ENCODE assay signal across 33 cellular contexts in genomic region chr2:199607914-199608313, GRCh38.
"Had no signal": no experiment of that assay in that cellular context is flagged by ENCODE, and none has a peak within 500 bp of the region (broad histone marks: within the 10 kb centered on the region; RNA-seq: fewer than 3 reads in every experiment).

No MANE protein-coding gene starts in this region.

- ATAC-seq: activated naive CD8-positive, alpha-beta T cell treated with anti-CD3 and anti-CD28 coated beads, Interleukin-2, amount 50 U/mL, for 24 hours; activated T-cell treated with anti-CD3 and anti-CD28 coated beads, Interleukin-2, amount 50 U/mL, for 4 hours; PC-3; SK-N-SH treated with all-trans-retinoic acid at 6 μM for 48 hours had no signal

- DNase-seq: activated B cell treated with CpG ODN at 0.5 μM for 24 hours; activated CD4-positive, alpha-beta memory T cell treated with anti-CD3 and anti-CD28 coated beads for 36 hours; activated CD4-positive, alpha-beta T cell treated with anti-CD3 and anti-CD28 coated beads for 4 hours; activated CD4-positive, alpha-beta T cell treated with anti-CD3 and anti-CD28 coated beads, Interleukin-2, amount 50 U/mL, for 1 hour; activated CD4-positive, CD25-positive, alpha-beta regulatory T cell treated with anti-CD3 and anti-CD28 coated beads, Interleukin-2, amount 50 U/mL, for 72 hours; activated CD8-positive, alpha-beta memory T cell treated with anti-CD3 and anti-CD28 coated beads, Interleukin-2, amount 50 U/mL, for 4 hours; activated gamma-delta T cell treated with Interleukin-2 at 50 U/mL for 16 hours; activated naive CD4-positive, alpha-beta T cell treated with anti-CD3 and anti-CD28 coated beads, Interleukin-2, amount 10 ng/mL, durations not matched to agents 7 days and 5 days; activated naive CD8-positive, alpha-beta T cell treated with anti-CD3 and anti-CD28 coated beads, Interleukin-2, amount 50 U/mL, for 24 hours; activated T-cell treated with anti-CD3 and anti-CD28 coated beads for 4 hours; activated T-cell treated with anti-CD3 and anti-CD28 coated beads, Interleukin-2, amount 50 U/mL, for 4 hours; aorta; brain microvascular endothelial cell; central memory CD4-positive, alpha-beta T cell; MM.1S; NCI-H1092 treated with DMSO at 0.1 percent for 48 hours; NCI-H1417; NCI-H146; NCI-H187; NCI-H2029 treated with DMSO at 0.1 percent for 48 hours; NCI-H2107; NCI-H2171; NCI-H510A treated with DMSO at 0.1 percent for 48 hours; NCI-H69; NK-92 treated with Interleukin-12 subunit alpha and Interleukin-12 subunit beta, amount 100 ng/mL, for 24 hours; PC-3; Peyer's patch; RPMI8226; SHP77 treated with DMSO at 0.1 percent for 48 hours; T-helper 1 cell; T-helper 2 cell; T-helper 9 cell had no signal
